In genomic region chr13:31846182-31846938, GRCh38 we compare ENCODE assay signal across 8 cellular contexts.
A peak's percentile ranks its signal among the peaks of the same experiment; 100 is the strongest.
DNase-seq lines count a peak whose midpoint lies in the region; ATAC-seq and TF ChIP-seq lines count a peak whose summit lies in the region.

No MANE protein-coding gene starts in this region.

- H3K4me3 ChIP-seq in HUES6 (ENCODE audit: low read depth, low read length) (peak overlapping the region; percentile 81), OCI-LY7 (ENCODE audit: low read depth, low read length, poor library complexity, severe bottlenecking) (peak overlapping the region; percentile 61)

- no TSS peak for BruUV-seq in OCI-LY7 (replicated peaks; lab: Mats Ljungman, UMichigan)

- H3K27me3 Mint-ChIP-seq in activated T-cell treated with anti-CD3 and anti-CD28 coated beads, Interleukin-2, amount 50 U/mL, for 24 hours, result peaks cover 51% of the 10 kb centered on the region

- no peaks in the 10 kb centered on the region for H3K9me3 Mint-ChIP-seq in activated T-cell treated with anti-CD3 and anti-CD28 coated beads, Interleukin-2, amount 50 U/mL, for 24 hours

- no peaks in the 10 kb centered on the region for H4K20me1 ChIP-seq in OCI-LY7 (ENCODE audit: insufficient read depth, low read length)

- CTCF ChIA-PET in OCI-LY7 (lab: Charles Lee; ENCODE audit: unreplicated experiment), result no interaction called here

- peaks cover 5% of the 10 kb centered on the region for H3K4me1 Mint-ChIP-seq in activated T-cell treated with anti-CD3 and anti-CD28 coated beads, Interleukin-2, amount 50 U/mL, for 24 hours (ENCODE audit: low read depth)

- no peaks in the 10 kb centered on the region for H3K36me3 Mint-ChIP-seq in activated T-cell treated with anti-CD3 and anti-CD28 coated beads, Interleukin-2, amount 50 U/mL, for 24 hours (ENCODE audit: low read depth)

- H3K4me1 ChIP-seq in HUES6 (ENCODE audit: control insufficient read depth, insufficient read depth, low read length), result peaks cover 3% of the 10 kb centered on the region; the same call in 1 of the 2 replicates
- H3K4me1 ChIP-seq in OCI-LY7 (ENCODE audit: insufficient read depth, low read length, poor library complexity, severe bottlenecking), result no peaks in the 10 kb centered on the region

- H3K4me3 Mint-ChIP-seq in activated T-cell treated with anti-CD3 and anti-CD28 coated beads, Interleukin-2, amount 50 U/mL, for 24 hours, result peak overlapping the region; percentile 72

- H3K9ac ChIP-seq in HUES6 (ENCODE audit: low read length), result no peak overlapping the region

- intact Hi-C loops in OCI-LY7 (cut with micrococcal nuclease; ENCODE audit: unreplicated experiment), result no loop called here

- peak; percentile 98 for ATAC-seq in GM21526 (IDR thresholded peaks at IDR 0.05; ENCODE audit: low FRiP score, unreplicated experiment)

- no peaks in the 10 kb centered on the region for H3K79me2 ChIP-seq in OCI-LY7 (ENCODE audit: insufficient read depth, low read depth, low read length)

- no peak overlapping the region; the same call in 1 of the 2 replicates for H2AFZ ChIP-seq in OCI-LY7 (ENCODE audit: low read length)

- H3K4me2 ChIP-seq in OCI-LY7 (ENCODE audit: low read length), result peak overlapping the region; percentile 64

- H3K9me2 ChIP-seq in OCI-LY7 (ENCODE audit: insufficient read depth, low read length), result no peaks in the 10 kb centered on the region

- H3K9me3 ChIP-seq in HUES6 (ENCODE audit: control insufficient read depth, insufficient read depth, low read depth, low read length), result no peaks in the 10 kb centered on the region
- no peaks in the 10 kb centered on the region for H3K9me3 ChIP-seq in OCI-LY7 (ENCODE audit: low read length)

- H3K36me3 ChIP-seq in HUES6 (ENCODE audit: control insufficient read depth, insufficient read depth, low read length) (no peaks in the 10 kb centered on the region), OCI-LY7 (ENCODE audit: insufficient read depth, low read length) (no peaks in the 10 kb centered on the region)

- H3K27ac ChIP-seq in HUES6 (ENCODE audit: low read depth, low read length) (no peak overlapping the region), OCI-LY7 (ENCODE audit: low read depth, low read length, poor library complexity, severe bottlenecking) (no peak overlapping the region)

- H3K27me3 ChIP-seq in HUES6 (ENCODE audit: control insufficient read depth, insufficient read depth, low read length), result peaks cover 68% of the 10 kb centered on the region

- no peak for TF ChIP-seq CTCF in OCI-LY7 (conservative IDR thresholded peaks at IDR 0.05; ENCODE audit: low read length)

- H3K27ac Mint-ChIP-seq in activated T-cell treated with anti-CD3 and anti-CD28 coated beads, Interleukin-2, amount 50 U/mL, for 24 hours, result no peak overlapping the region

- POLR2A ChIA-PET in OCI-LY7 (lab: Charles Lee), result interaction anchor here (0.6 kb wide), 1 partner anchor 226 kb away, joined by 3 read pairs; no protein-coding TSS in a partner anchor

- peak; percentile 97 for DNase-seq in D341Med (ENCODE audit: low spot score)
- peak; percentile 71 for DNase-seq in OCI-LY7 (ENCODE audit: low spot score)
- peak; percentile 78 for DNase-seq in activated T-cell treated with anti-CD3 and anti-CD28 coated beads, Interleukin-2, amount 50 U/mL, for 24 hours
- DNase-seq in fibroblast of gingiva (ENCODE audit: low read depth), result peak; percentile 83
- peak; percentile 94 for DNase-seq in myocyte (ENCODE audit: low read depth)
- DNase-seq in stimulated activated CD8-positive, alpha-beta memory T cell treated with anti-CD3 and anti-CD28 coated beads, Interleukin-7, amount 100 ng/mL, for 1 hour (ENCODE audit: low read depth in 2 of 2), result peak; percentile 13 to 41

Comparison
In these comparisons a context has a peak if more than half of its experiments do, and no peak if none do; other contexts are left out.
1. DNase-seq: peak in every context shown above with its lines; median percentile 97 in D341Med; 94 in myocyte; 83 in fibroblast of gingiva; 78 in activated T-cell treated with anti-CD3 and anti-CD28 coated beads, Interleukin-2, amount 50 U/mL, for 24 hours; 71 in OCI-LY7; 27 in stimulated activated CD8-positive, alpha-beta memory T cell treated with anti-CD3 and anti-CD28 coated beads, Interleukin-7, amount 100 ng/mL, for 1 hour.